In the genomic region with DNA sequence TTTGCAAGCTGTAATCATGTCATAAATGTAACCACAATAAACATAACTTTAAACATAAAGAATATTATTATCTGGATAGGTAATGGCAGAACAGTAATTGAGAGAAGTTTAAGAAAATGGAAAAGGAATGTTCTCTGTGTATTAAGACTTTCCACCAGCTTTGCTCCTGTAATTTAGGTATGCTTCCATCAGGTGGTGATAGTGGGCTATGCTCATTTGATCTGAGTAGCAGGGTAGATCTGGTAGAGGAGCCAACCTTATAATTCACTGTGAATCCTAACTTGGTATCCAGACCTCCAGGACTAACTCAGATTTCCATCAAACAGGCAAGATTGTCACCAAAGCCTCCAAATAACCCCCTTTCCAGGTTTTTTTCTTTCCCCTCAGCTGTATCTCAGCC, we compare ENCODE assay signal across 29 cellular contexts.
DNase-seq lines count a peak whose midpoint lies in the region; ATAC-seq and TF ChIP-seq lines count a peak whose summit lies in the region.
"Had no signal": no experiment of that assay in that cellular context is flagged by ENCODE, and none has a peak within 500 bp of the region (broad histone marks: within the 10 kb centered on the region; RNA-seq: fewer than 3 reads in every experiment).

No MANE protein-coding gene starts in this region.

- H2AFZ ChIP-seq in OCI-LY3 (ENCODE audit: low read depth, low read length), result no peak overlapping the region

- H3K9ac ChIP-seq in OCI-LY3 (ENCODE audit: low read length), result no peak overlapping the region

- peak; percentile 31 for TF ChIP-seq CTCF in A673 (conservative IDR thresholded peaks at IDR 0.05; ENCODE audit: low read depth, low read length)
- peak; percentile 34 for TF ChIP-seq CTCF in GM12873 (IDR thresholded peaks at IDR 0.05; ENCODE audit: insufficient read depth, low read depth, low read length, missing control alignments)
- TF ChIP-seq CTCF in OCI-LY3 (IDR thresholded peaks at IDR 0.05; ENCODE audit: low read depth, low read length), result 0 out of 2 replicates have a peak, but pooled peaks have one; percentile 3
- peak; percentile 17 for TF ChIP-seq CTCF in endothelial cell (IDR thresholded peaks at IDR 0.05; ENCODE audit: unreplicated experiment)
- TF ChIP-seq CTCF in prostate gland (IDR thresholded peaks at IDR 0.05), result no peak

- CTCF ChIA-PET in A673 (lab: Charles Lee), result interaction anchor here (0.6 kb wide), 1 partner anchor 1058 kb away, joined by 3 read pairs; no protein-coding TSS in a partner anchor

- DNase-seq in A673 (ENCODE audit: low spot score) (peak; percentile 7), endothelial cell (ENCODE audit: low spot score) (no peak), NCI-H345 treated with DMSO at 0.1 percent for 48 hours (lab: John Stamatoyannopoulos, UW; ENCODE audit: unreplicated experiment) (no peak), prostate gland (ENCODE audit: low spot score) (no peak), NCI-H146 treated with DMSO at 0.1 percent for 48 hours (lab: John Stamatoyannopoulos, UW; ENCODE audit: unreplicated experiment) (no peak)
- no peak for DNase-seq in activated naive CD4-positive, alpha-beta T cell treated with anti-CD3 and anti-CD28 coated beads, Interleukin-2, amount 50 U/mL, for 72 hours (ENCODE audit: low spot score in 2 of 2)
- DNase-seq: activated CD4-positive, alpha-beta memory T cell treated with anti-CD3 and anti-CD28 coated beads for 36 hours; activated CD4-positive, CD25-positive, alpha-beta regulatory T cell; activated gamma-delta T cell; brain microvascular endothelial cell; effector CD8-positive, alpha-beta T cell; hippocampal formation; IMR-90; kidney glomerular epithelial cell; mammary epithelial cell; MG63; NCI-H1694 treated with DMSO at 0.1 percent for 48 hours; NCI-H2171 treated with DMSO at 0.1 percent for 48 hours; nucleus accumbens; Peyer's patch; small intestine; stimulated activated CD4-positive, alpha-beta T cell treated with anti-CD3 and anti-CD28 coated beads, Interleukin-2, amount 100 ng/mL, for 24 hours; uterus had no signal

- H3K27ac Mint-ChIP-seq in endothelial cell (ENCODE audit: unreplicated experiment), result no peak overlapping the region
- H3K27ac Mint-ChIP-seq in activated naive CD4-positive, alpha-beta T cell treated with anti-CD3 and anti-CD28 coated beads, Interleukin-2, amount 50 U/mL, for 72 hours, result no peak overlapping the region
- H3K27ac Mint-ChIP-seq: activated CD4-positive, alpha-beta memory T cell treated with anti-CD3 and anti-CD28 coated beads for 36 hours; stimulated activated memory B cell treated with anti-CD40 and anti-IgM and Interleukin-4, amounts not matched to agents 10 μg/mL and 1 μg/mL and 100 μg/mL, for 72 hours; T-helper 2 cell treated with Interferon-gamma antibody and Interleukin-4, amounts not matched to agents 5 μg/mL and 100 μg/mL, for 36 hours had no signal

- no peak overlapping the region for H3K4me2 ChIP-seq in OCI-LY3 (ENCODE audit: low read length)

- intact Hi-C loops in A673 (cut with micrococcal nuclease; ENCODE audit: unreplicated experiment) (no loop called here), prostate gland (cut with DNase I) (no loop called here)

- H3K36me3 Mint-ChIP-seq in endothelial cell (ENCODE audit: low read depth, unreplicated experiment), result no peaks in the 10 kb centered on the region
- no peaks in the 10 kb centered on the region for H3K36me3 Mint-ChIP-seq in activated naive CD4-positive, alpha-beta T cell treated with anti-CD3 and anti-CD28 coated beads, Interleukin-2, amount 50 U/mL, for 72 hours
- H3K36me3 Mint-ChIP-seq: activated CD4-positive, alpha-beta memory T cell treated with anti-CD3 and anti-CD28 coated beads for 36 hours; stimulated activated memory B cell treated with anti-CD40 and anti-IgM and Interleukin-4, amounts not matched to agents 10 μg/mL and 1 μg/mL and 100 μg/mL, for 72 hours had no signal

- H3K4me1 ChIP-seq in A673 (ENCODE audit: insufficient read depth, low read length, poor library complexity, severe bottlenecking) (no peaks in the 10 kb centered on the region), OCI-LY3 (ENCODE audit: low read length) (0 out of 2 replicates have a peak, but pooled peaks cover 5% of the 10 kb centered on the region), prostate gland (replicated peaks) (no peaks in the 10 kb centered on the region)
- H3K4me1 ChIP-seq: Peyer's patch, suprapubic skin, uterus had no signal

- no peaks in the 10 kb centered on the region for H4K20me1 ChIP-seq in OCI-LY3 (ENCODE audit: insufficient read depth, low read length)

- no TSS peak for BruUV-seq in A673 (replicated peaks; lab: Mats Ljungman, UMichigan)

- no peaks in the 10 kb centered on the region for H3K79me2 ChIP-seq in OCI-LY3 (ENCODE audit: low read length)

- no peaks in the 10 kb centered on the region for H3K4me1 Mint-ChIP-seq in endothelial cell (ENCODE audit: unreplicated experiment)
- H3K4me1 Mint-ChIP-seq: stimulated activated memory B cell treated with anti-CD40 and anti-IgM and Interleukin-4, amounts not matched to agents 10 μg/mL and 1 μg/mL and 100 μg/mL, for 72 hours had no signal

- peaks cover 4% of the 10 kb centered on the region for H3K9me3 Mint-ChIP-seq in endothelial cell (ENCODE audit: unreplicated experiment)
- peaks cover 13 to 22% of the 10 kb centered on the region in 2 donors for H3K9me3 Mint-ChIP-seq in activated naive CD4-positive, alpha-beta T cell treated with anti-CD3 and anti-CD28 coated beads, Interleukin-2, amount 50 U/mL, for 72 hours

- H3K27ac ChIP-seq in A673 (ENCODE audit: low read depth, low read length, poor library complexity, severe bottlenecking), result no peak overlapping the region
- H3K27ac ChIP-seq in OCI-LY3 (ENCODE audit: low read length), result no peak overlapping the region
- H3K27ac ChIP-seq in prostate gland, result no peak overlapping the region
- H3K27ac ChIP-seq: brain microvascular endothelial cell, Peyer's patch, suprapubic skin, uterus had no signal

- no peaks in the 10 kb centered on the region for H3K27me3 ChIP-seq in A673 (replicated peaks; ENCODE audit: insufficient read depth, low read depth, low read length, poor library complexity)
- H3K27me3 ChIP-seq in OCI-LY3 (ENCODE audit: low read depth, low read length), result no peaks in the 10 kb centered on the region
- no peaks in the 10 kb centered on the region for H3K27me3 ChIP-seq in prostate gland (replicated peaks; ENCODE audit: insufficient read depth)
- H3K27me3 ChIP-seq: brain microvascular endothelial cell, Peyer's patch, suprapubic skin, uterus had no signal

- H3K36me3 ChIP-seq in A673 (ENCODE audit: insufficient read depth, low read length, poor library complexity, severe bottlenecking), result no peaks in the 10 kb centered on the region
- no peaks in the 10 kb centered on the region for H3K36me3 ChIP-seq in OCI-LY3 (replicated peaks; ENCODE audit: low read depth, low read length)
- H3K36me3 ChIP-seq in prostate gland, result no peaks in the 10 kb centered on the region
- H3K36me3 ChIP-seq: brain microvascular endothelial cell, MG63, Peyer's patch, suprapubic skin, uterus had no signal

- no peaks in the 10 kb centered on the region for H3K9me3 ChIP-seq in A673 (ENCODE audit: low read depth, low read length, poor library complexity, severe bottlenecking)
- no peaks in the 10 kb centered on the region for H3K9me3 ChIP-seq in OCI-LY3 (ENCODE audit: insufficient read depth, low read length)
- no peaks in the 10 kb centered on the region for H3K9me3 ChIP-seq in prostate gland
- H3K9me3 ChIP-seq: MG63, Peyer's patch, uterus had no signal

- ATAC-seq in activated naive CD4-positive, alpha-beta T cell treated with anti-CD3 and anti-CD28 coated beads, Interleukin-2, amount 50 U/mL, for 72 hours, result no peak
- ATAC-seq: esophagus mucosa; stimulated activated memory B cell treated with anti-CD40 and anti-IgM and Interleukin-4, amounts not matched to agents 10 μg/mL and 1 μg/mL and 100 μg/mL, for 72 hours had no signal

- POLR2A ChIA-PET in A673 (lab: Charles Lee; ENCODE audit: low non-redundant PET), result no interaction called here

- no peak overlapping the region for H3K4me3 Mint-ChIP-seq in endothelial cell (ENCODE audit: unreplicated experiment)
- H3K4me3 Mint-ChIP-seq: activated CD4-positive, alpha-beta memory T cell treated with anti-CD3 and anti-CD28 coated beads for 36 hours; stimulated activated memory B cell treated with anti-CD40 and anti-IgM and Interleukin-4, amounts not matched to agents 10 μg/mL and 1 μg/mL and 100 μg/mL, for 72 hours; T-helper 2 cell treated with Interferon-gamma antibody and Interleukin-4, amounts not matched to agents 5 μg/mL and 100 μg/mL, for 36 hours had no signal

- TF ChIP-seq POLR2A in prostate gland (IDR thresholded peaks at IDR 0.05), result no peak

- no peak overlapping the region for H3K4me3 ChIP-seq in A673 (ENCODE audit: low read depth, low read length, poor library complexity, severe bottlenecking)
- no peak overlapping the region for H3K4me3 ChIP-seq in OCI-LY3 (ENCODE audit: low read length)
- H3K4me3 ChIP-seq in prostate gland, result no peak overlapping the region
- H3K4me3 ChIP-seq: MG63, Peyer's patch, suprapubic skin, uterus had no signal

- H3K27me3 Mint-ChIP-seq in endothelial cell (ENCODE audit: unreplicated experiment), result peaks cover 2% of the 10 kb centered on the region
- H3K27me3 Mint-ChIP-seq: activated CD4-positive, alpha-beta memory T cell treated with anti-CD3 and anti-CD28 coated beads for 36 hours had no signal

Comparison
In these comparisons a context has a peak if more than half of its experiments do, and no peak if none do; other contexts are left out.
1. CTCF ChIP-seq: peak in A673 (single experiment), GM12873 (single experiment), OCI-LY3 (single experiment) and endothelial cell (single experiment); none in prostate gland (0 of 4).